In the genomic region with DNA sequence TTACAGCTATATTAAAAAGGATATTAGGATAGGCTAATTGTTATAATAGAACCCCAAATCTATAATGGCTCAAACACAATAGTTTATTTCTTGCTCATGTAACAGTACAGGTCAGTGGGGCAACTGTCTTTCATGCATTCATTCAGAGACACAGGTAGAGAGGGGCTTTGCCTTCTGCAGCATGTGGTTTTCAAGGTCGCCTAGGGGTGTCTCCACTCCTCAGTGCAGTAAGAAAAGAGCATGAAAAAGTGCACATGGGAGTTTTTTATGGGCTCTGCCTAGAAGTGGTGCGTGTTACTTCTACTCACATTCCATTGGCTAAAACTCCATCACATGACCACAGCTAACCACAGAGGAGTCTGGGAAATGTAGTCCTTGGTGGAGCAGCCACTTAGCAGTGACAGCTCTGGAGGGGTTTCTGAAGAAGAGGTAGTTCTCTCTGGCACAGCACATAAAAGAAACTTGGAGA, we compare ENCODE assay signal across 9 cellular contexts. TPM values are rescaled to one million over a fixed set of nuclear protein-coding genes. Genes with fewer than 3 reads are reported as not detected.
DNase-seq lines count a peak whose midpoint lies in the region; ATAC-seq, FAIRE-seq and TF ChIP-seq lines count a peak whose summit lies in the region.
"Had no signal": no experiment of that assay in that cellular context is flagged by ENCODE, and none has a peak within 500 bp of the region (broad histone marks: within the 10 kb centered on the region; RNA-seq: fewer than 3 reads in every experiment).

No MANE protein-coding gene starts in this region.

- no peaks in the 10 kb centered on the region for H3K9me3 Mint-ChIP-seq in CD4-positive, alpha-beta T cell
- H3K9me3 Mint-ChIP-seq in activated CD8-positive, alpha-beta T cell treated with anti-CD3 and anti-CD28 coated beads for 36 hours, result no peaks in the 10 kb centered on the region
- H3K9me3 Mint-ChIP-seq in stimulated activated naive CD8-positive, alpha-beta T cell treated with anti-CD3 and anti-CD28 coated beads, Interleukin-15, amount 100 ng/mL, for 72 hours, result no peaks in the 10 kb centered on the region

- peak; percentile 98 for FAIRE-seq in endothelial cell of umbilical vein (lab: Jason Lieb, UNC)
- FAIRE-seq: colon had no signal

- DNase-seq in CD4-positive, alpha-beta T cell, result peak; percentile 20 to 66 (median 37)
- DNase-seq in NCI-H748 treated with DMSO at 0.1 percent for 48 hours (lab: John Stamatoyannopoulos, UW), result peak; percentile 8
- peak; percentile 73 for DNase-seq in activated CD8-positive, alpha-beta T cell treated with anti-CD3 and anti-CD28 coated beads for 36 hours
- peak; percentile 94 for DNase-seq in endothelial cell of umbilical vein (ENCODE audit: low read depth, low spot score)
- peak; percentile 84 for DNase-seq in myocyte (ENCODE audit: low read depth)
- peak; percentile 57 to 73 for DNase-seq in stimulated activated naive CD8-positive, alpha-beta T cell treated with anti-CD3 and anti-CD28 coated beads, Interleukin-15, amount 100 ng/mL, for 72 hours

- POLR2A ChIA-PET in CD4-positive, alpha-beta T cell (lab: Charles Lee), result interaction anchor here (0.6 to 2.3 kb wide), 9 partner anchors 9 to 487 kb away, joined by 3 to 10 read pairs (median 5); no protein-coding TSS in a partner anchor
- POLR2A ChIA-PET in activated CD8-positive, alpha-beta T cell treated with anti-CD3 and anti-CD28 coated beads for 36 hours (lab: Charles Lee), result interaction anchor here (1.0 to 1.4 kb wide), 3 partner anchors 16 to 118 kb away, joined by 3 read pairs; no protein-coding TSS in a partner anchor
- POLR2A ChIA-PET in endothelial cell of umbilical vein (lab: Charles Lee), result interaction anchor here (1.2 kb wide), 1 partner anchor 42 kb away, joined by 4 read pairs; no protein-coding TSS in a partner anchor

- CTCF ChIA-PET in CD4-positive, alpha-beta T cell (lab: Charles Lee), result interaction anchor here (0.6 to 2.8 kb wide), 18 partner anchors 9 to 185 kb away, joined by 3 to 20 read pairs (median 4); no protein-coding TSS in a partner anchor
- CTCF ChIA-PET in activated CD8-positive, alpha-beta T cell treated with anti-CD3 and anti-CD28 coated beads for 36 hours (lab: Charles Lee), result interaction anchor here (0.9 to 5.3 kb wide), 19 partner anchors 10 to 90 kb away, joined by 3 to 56 read pairs (median 4); no protein-coding TSS in a partner anchor
- CTCF ChIA-PET in endothelial cell of umbilical vein (lab: Charles Lee), result interaction anchor here (0.7 to 4.6 kb wide), 16 partner anchors 9 to 123 kb away, joined by 3 to 28 read pairs (median 10); no protein-coding TSS in a partner anchor

- peaks cover 47% of the 10 kb centered on the region for H3K4me1 ChIP-seq in endothelial cell of umbilical vein (ENCODE audit: control insufficient read depth, extremely low read depth, insufficient read depth, low read length)

- H3K27me3 ChIP-seq in CD4-positive, alpha-beta T cell (ENCODE audit: control insufficient read depth, insufficient read depth, low read length), result no peaks in the 10 kb centered on the region
- H3K27me3 ChIP-seq in endothelial cell of umbilical vein (ENCODE audit: control insufficient read depth in 2 of 2, insufficient read depth in 2 of 2, low read length in 2 of 2), result no peaks in the 10 kb centered on the region

- H3K4me3 Mint-ChIP-seq in CD4-positive, alpha-beta T cell, result no peak overlapping the region
- H3K4me3 Mint-ChIP-seq in activated CD8-positive, alpha-beta T cell treated with anti-CD3 and anti-CD28 coated beads for 36 hours, result no peak overlapping the region
- H3K4me3 Mint-ChIP-seq in stimulated activated naive CD8-positive, alpha-beta T cell treated with anti-CD3 and anti-CD28 coated beads, Interleukin-15, amount 100 ng/mL, for 72 hours, result no peak overlapping the region

- H3K36me3 Mint-ChIP-seq in CD4-positive, alpha-beta T cell (ENCODE audit: low read depth), result no peaks in the 10 kb centered on the region
- no peaks in the 10 kb centered on the region for H3K36me3 Mint-ChIP-seq in activated CD8-positive, alpha-beta T cell treated with anti-CD3 and anti-CD28 coated beads for 36 hours (ENCODE audit: low read depth)

- H3K4me3 ChIP-seq in endothelial cell of umbilical vein (replicated peaks in 1 of 3; ENCODE audit: insufficient read depth in 1 of 3, low read depth in 1 of 3, low read length in 3 of 3), result peak overlapping the region in 1 of 3 experiments; percentile 86

- intact Hi-C loops in CD4-positive, alpha-beta T cell (cut with DNase I, micrococcal nuclease), result loop anchor here (1.0 to 5.0 kb wide), 6 partner anchors 37 to 82 kb away; no protein-coding TSS in a partner anchor
- intact Hi-C loops in activated CD8-positive, alpha-beta T cell treated with anti-CD3 and anti-CD28 coated beads for 36 hours (cut with micrococcal nuclease), result no loop called here
- intact Hi-C loops in endothelial cell of umbilical vein (cut with micrococcal nuclease), result no loop called here

- H3K79me2 ChIP-seq in endothelial cell of umbilical vein (ENCODE audit: control insufficient read depth, insufficient read depth, low read length), result peaks cover 22% of the 10 kb centered on the region

- H3K9me1 ChIP-seq in endothelial cell of umbilical vein (replicated peaks; ENCODE audit: control insufficient read depth, extremely low read depth, insufficient read depth, low read length), result no peaks in the 10 kb centered on the region

- H3K27ac Mint-ChIP-seq in CD4-positive, alpha-beta T cell, result peak overlapping the region; percentile 3
- peak overlapping the region; percentile 56 for H3K27ac Mint-ChIP-seq in activated CD8-positive, alpha-beta T cell treated with anti-CD3 and anti-CD28 coated beads for 36 hours
- peak overlapping the region in 1 of 2 donors; percentile 48 for H3K27ac Mint-ChIP-seq in stimulated activated naive CD8-positive, alpha-beta T cell treated with anti-CD3 and anti-CD28 coated beads, Interleukin-15, amount 100 ng/mL, for 72 hours

- no peaks in the 10 kb centered on the region for H4K20me1 ChIP-seq in endothelial cell of umbilical vein (replicated peaks; ENCODE audit: control insufficient read depth, extremely low read depth, insufficient read depth, low read length)

- no TSS peak for BruUV-seq in endothelial cell of umbilical vein (replicated peaks; lab: Mats Ljungman, UMichigan)

- no peaks in the 10 kb centered on the region for H3K9me3 ChIP-seq in CD4-positive, alpha-beta T cell (ENCODE audit: control insufficient read depth, low read length)
- no peaks in the 10 kb centered on the region for H3K9me3 ChIP-seq in endothelial cell of umbilical vein (replicated peaks; ENCODE audit: control insufficient read depth, insufficient read depth, low read length)

- dilution Hi-C loops in endothelial cell of umbilical vein (cut with MboI; ENCODE audit: extremely low pct_ligation_motif_present, low sequenced_read_pairs), result no loop called here

- no peaks in the 10 kb centered on the region for H3K27me3 Mint-ChIP-seq in CD4-positive, alpha-beta T cell
- H3K27me3 Mint-ChIP-seq in activated CD8-positive, alpha-beta T cell treated with anti-CD3 and anti-CD28 coated beads for 36 hours, result no peaks in the 10 kb centered on the region
- H3K27me3 Mint-ChIP-seq in stimulated activated naive CD8-positive, alpha-beta T cell treated with anti-CD3 and anti-CD28 coated beads, Interleukin-15, amount 100 ng/mL, for 72 hours, result no peaks in the 10 kb centered on the region

- H2AFZ ChIP-seq in endothelial cell of umbilical vein (ENCODE audit: low read depth, low read length), result no peak overlapping the region

- H3K4me1 Mint-ChIP-seq in CD4-positive, alpha-beta T cell (ENCODE audit: low read depth), result peaks cover 8% of the 10 kb centered on the region
- peaks cover 53% of the 10 kb centered on the region for H3K4me1 Mint-ChIP-seq in activated CD8-positive, alpha-beta T cell treated with anti-CD3 and anti-CD28 coated beads for 36 hours (ENCODE audit: low read depth)
- peaks cover 35% of the 10 kb centered on the region for H3K4me1 Mint-ChIP-seq in stimulated activated naive CD8-positive, alpha-beta T cell treated with anti-CD3 and anti-CD28 coated beads, Interleukin-15, amount 100 ng/mL, for 72 hours

- peak; percentile 100 for ATAC-seq in CD4-positive, alpha-beta T cell (ENCODE audit: poor library complexity)
- ATAC-seq in GM19035 (IDR thresholded peaks at IDR 0.05; ENCODE audit: unreplicated experiment) (peak; percentile 74), HG03175 (IDR thresholded peaks at IDR 0.05; ENCODE audit: unreplicated experiment) (peak; percentile 86)
- ATAC-seq in activated CD8-positive, alpha-beta T cell treated with anti-CD3 and anti-CD28 coated beads for 36 hours, result peak; percentile 94
- ATAC-seq in stimulated activated naive CD8-positive, alpha-beta T cell treated with anti-CD3 and anti-CD28 coated beads, Interleukin-15, amount 100 ng/mL, for 72 hours, result peak; percentile 98

- H3K4me2 ChIP-seq in endothelial cell of umbilical vein (ENCODE audit: insufficient read depth, low read length), result peak overlapping the region; percentile 99

- peak; percentile 53 for TF ChIP-seq CTCF in CD4-positive, alpha-beta T cell (IDR thresholded peaks at IDR 0.05)
- peak; percentile 24 for TF ChIP-seq CTCF in activated CD8-positive, alpha-beta T cell treated with anti-CD3 and anti-CD28 coated beads for 36 hours (IDR thresholded peaks at IDR 0.05)
- TF ChIP-seq CTCF in endothelial cell of umbilical vein (IDR thresholded peaks at IDR 0.05; ENCODE audit: extremely low read depth in 1 of 2, insufficient read depth in 1 of 2, low read depth in 1 of 2, low read length in 2 of 2), result peak; percentile 36 to 47

- peak; percentile 41 for TF ChIP-seq POLR2A in endothelial cell of umbilical vein (IDR thresholded peaks at IDR 0.05; ENCODE audit: low read depth, low read length)

- H3K27ac ChIP-seq in CD4-positive, alpha-beta T cell (ENCODE audit: low read depth, low read length), result no peak overlapping the region
- peak overlapping the region; percentile 96 for H3K27ac ChIP-seq in endothelial cell of umbilical vein (ENCODE audit: insufficient read depth, low read depth, low read length)

- peak overlapping the region; percentile 96 for H3K9ac ChIP-seq in endothelial cell of umbilical vein (replicated peaks; ENCODE audit: extremely low read depth, insufficient read depth, low read length)

- H3K36me3 ChIP-seq in endothelial cell of umbilical vein (ENCODE audit: control insufficient read depth in 2 of 2, extremely low read depth in 1 of 2, insufficient read depth in 2 of 2, low read length in 2 of 2), result peaks cover 0 to 2% of the 10 kb centered on the region in 2 experiments

RNA-seq across cellular contexts. Expression of gene ZBTB38, which starts 1.8 kb away (rescaled TPM):
- total RNA-seq in CD4-positive, alpha-beta T cell, result 10 to 100 TPM; 21.8 to 22.0 TPM
- 10 to 100 TPM; 20.4 to 21.2 TPM for total RNA-seq in activated CD8-positive, alpha-beta T cell treated with anti-CD3 and anti-CD28 coated beads for 36 hours
- total RNA-seq in endothelial cell of umbilical vein (83.4 and 85.2 TPM in 2 replicates), myocyte (103 and 108 TPM in 2 replicates)
- 25.5 and 31.1 TPM in 2 replicates for polyA plus RNA-seq in endothelial cell of umbilical vein
- 30.2 and 30.5 TPM in 2 replicates for polyA plus RNA-seq in endothelial cell of umbilical vein (2011; cell fraction: cytosol; rRNA removed)
- 57.4 and 59.3 TPM in 2 replicates for polyA plus RNA-seq in endothelial cell of umbilical vein (2011; cell fraction: nucleus; rRNA removed)
- polyA plus RNA-seq in endothelial cell of umbilical vein (2012), result 58.5 and 77.2 TPM in 2 replicates
- 130 and 159 TPM in 2 replicates for polyA minus RNA-seq in endothelial cell of umbilical vein
- 30.9 TPM for polyA minus RNA-seq in endothelial cell of umbilical vein (2011; cell fraction: cytosol; rRNA and poly(A)+ RNA removed)
- 158 and 229 TPM in 2 replicates for polyA minus RNA-seq in endothelial cell of umbilical vein (2011; cell fraction: nucleus; rRNA and poly(A)+ RNA removed)
- polyA plus RNA-seq in myocyte (2012), result 21.9 TPM

Comparison
In these comparisons a context has a peak if more than half of its experiments do, and no peak if none do; other contexts are left out.
1. DNase-seq: peak in every context shown above with its lines; median percentile 94 in endothelial cell of umbilical vein; 84 in myocyte; 73 in activated CD8-positive, alpha-beta T cell treated with anti-CD3 and anti-CD28 coated beads for 36 hours; 65 in stimulated activated naive CD8-positive, alpha-beta T cell treated with anti-CD3 and anti-CD28 coated beads, Interleukin-15, amount 100 ng/mL, for 72 hours; 37 in CD4-positive, alpha-beta T cell; 8 in NCI-H748 treated with DMSO at 0.1 percent for 48 hours.
2. intact Hi-C loops: an anchor here in CD4-positive, alpha-beta T cell (1.0 to 5.0 kb wide); none called in activated CD8-positive, alpha-beta T cell treated with anti-CD3 and anti-CD28 coated beads for 36 hours and endothelial cell of umbilical vein.